ENCODE assay signal across 8 cellular contexts in the genomic region with DNA sequence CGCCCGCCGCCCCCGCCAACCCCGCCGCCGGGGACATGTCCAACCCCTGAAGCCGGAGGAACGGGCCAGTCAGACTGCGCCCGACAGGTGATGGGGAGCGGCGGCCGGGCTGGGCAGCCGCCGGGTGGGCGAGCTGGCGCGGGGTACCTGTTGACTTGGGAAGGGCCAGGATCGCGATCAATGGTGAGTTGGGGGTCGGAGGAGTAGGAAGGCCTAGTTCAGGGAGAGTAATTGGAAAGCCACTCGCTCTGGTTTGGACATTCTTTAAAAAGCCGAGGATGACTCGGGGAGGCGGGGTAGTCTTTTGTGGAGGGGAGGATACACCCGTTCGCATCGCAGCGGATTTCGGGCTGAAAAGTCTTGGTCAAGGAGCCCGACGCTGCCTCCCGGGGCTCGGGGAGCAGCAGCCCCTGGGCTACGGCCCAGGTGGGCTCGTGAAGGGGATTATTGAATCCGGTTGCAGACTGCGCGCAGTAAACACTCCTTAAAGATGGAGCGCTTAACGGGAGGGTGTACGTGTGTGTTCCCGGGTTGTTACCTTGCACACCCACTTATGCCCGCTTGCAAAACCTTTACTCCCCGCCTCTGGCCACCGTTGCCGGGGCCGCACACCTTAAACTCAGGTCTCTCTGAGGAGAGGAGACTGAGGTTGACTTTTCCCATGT.
DNase-seq lines count a peak whose midpoint lies in the region; ATAC-seq and TF ChIP-seq lines count a peak whose summit lies in the region.

No MANE protein-coding gene starts in this region.

- H3K9ac ChIP-seq in smooth muscle cell (ENCODE audit: low read depth), result peak overlapping the region; percentile 89

- ATAC-seq in HG02943 (IDR thresholded peaks at IDR 0.05; ENCODE audit: low read depth, unreplicated experiment) (peak; percentile 39), GM21423 (IDR thresholded peaks at IDR 0.05; ENCODE audit: unreplicated experiment) (no peak)

- no peak for TF ChIP-seq POLR2A in breast epithelium (IDR thresholded peaks at IDR 0.05)

- WGBS in smooth muscle cell (ENCODE audit: low lambda C conversion rate), result 1% methylated on average over 39 of the region's 49 CpGs

- intact Hi-C loops in breast epithelium (cut with DNase I; ENCODE audit: low total_unique reads), result no loop called here

- H3K4me1 ChIP-seq in breast epithelium (no peaks in the 10 kb centered on the region), smooth muscle cell (ENCODE audit: low read depth) (peaks cover 15% of the 10 kb centered on the region)

- H3K4me3 ChIP-seq in breast epithelium (peak overlapping the region; percentile 74 to 87 (median 83)), smooth muscle cell (peak overlapping the region; percentile 89)

- H3K27me3 ChIP-seq in breast epithelium (no peaks in the 10 kb centered on the region), smooth muscle cell (ENCODE audit: low read depth) (no peaks in the 10 kb centered on the region)

- peak overlapping the region; percentile 96 to 98 for H3K27ac ChIP-seq in breast epithelium
- peak overlapping the region; percentile 90 for H3K27ac ChIP-seq in smooth muscle cell (ENCODE audit: low read depth)

- peaks cover 38% of the 10 kb centered on the region for H4K20me1 ChIP-seq in smooth muscle cell (ENCODE audit: low read depth)

- TF ChIP-seq CTCF in breast epithelium (IDR thresholded peaks at IDR 0.05) (no peak), smooth muscle cell (IDR thresholded peaks at IDR 0.05; ENCODE audit: borderline replicate concordance, insufficient read depth, poor library complexity, severe bottlenecking) (no peak)

- H3F3A ChIP-seq in smooth muscle cell (ENCODE audit: low read depth), result no peaks in the 10 kb centered on the region

- H3K36me3 ChIP-seq in breast epithelium (no peaks in the 10 kb centered on the region), smooth muscle cell (ENCODE audit: low read depth) (no peaks in the 10 kb centered on the region)

- peak overlapping the region; percentile 92 for H2AFZ ChIP-seq in smooth muscle cell (ENCODE audit: low read depth)

- peak overlapping the region; percentile 87 for H3K4me2 ChIP-seq in smooth muscle cell

- H3K79me2 ChIP-seq in smooth muscle cell (ENCODE audit: low read depth), result peaks cover 48% of the 10 kb centered on the region

- H3K9me3 ChIP-seq in breast epithelium (no peaks in the 10 kb centered on the region), smooth muscle cell (replicated peaks; ENCODE audit: low read depth) (no peaks in the 10 kb centered on the region)

- DNase-seq in DMS53 (lab: John Stamatoyannopoulos, UW) (peak; percentile 53), DMS53 treated with DMSO at 0.1 percent for 48 hours (lab: John Stamatoyannopoulos, UW; ENCODE audit: unreplicated experiment) (no peak), SHP77 (lab: John Stamatoyannopoulos, UW) (peak; percentile 15 to 38), breast epithelium (ENCODE audit: low spot score in 2 of 2) (no peak), iris pigment epithelial cell (ENCODE audit: low read depth) (peak; percentile 14), smooth muscle cell (lab: John Stamatoyannopoulos, UW; ENCODE audit: unreplicated experiment) (no peak)

Comparison
In these comparisons a context has a peak if more than half of its experiments do, and no peak if none do; other contexts are left out.
1. DNase-seq: peak in DMS53 (single experiment), SHP77 (2 of 2) and iris pigment epithelial cell (single experiment); none in DMS53 treated with DMSO at 0.1 percent for 48 hours (single experiment), breast epithelium (0 of 2) and smooth muscle cell (single experiment).